12 cellular contexts compared by ENCODE assay signal in the genomic region with DNA sequence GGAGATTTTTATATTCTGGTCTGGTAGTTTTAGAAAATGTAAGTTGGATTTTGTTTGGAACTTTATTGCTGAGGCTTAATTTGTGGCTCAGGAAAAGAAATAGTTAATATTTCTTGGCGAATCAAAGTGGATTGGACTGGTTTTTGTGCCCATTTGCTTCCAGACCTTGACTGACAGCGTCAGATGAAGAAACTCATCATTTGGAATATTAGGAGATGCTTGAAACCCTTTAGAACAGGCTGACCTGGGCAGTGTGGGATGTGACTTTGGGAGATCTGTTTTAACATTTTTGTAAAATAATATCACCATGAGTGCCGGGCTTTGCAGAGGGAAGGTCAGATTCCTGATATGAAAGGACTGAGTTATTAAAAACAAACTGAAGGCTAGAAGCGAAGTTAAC.
"Had no signal": no experiment of that assay in that cellular context is flagged by ENCODE, and none has a peak within 500 bp of the region (broad histone marks: within the 10 kb centered on the region; RNA-seq: fewer than 3 reads in every experiment).

No MANE protein-coding gene starts in this region.

- H3K4me3 Mint-ChIP-seq: activated naive CD4-positive, alpha-beta T cell treated with anti-CD3 and anti-CD28 coated beads for 36 hours; activated T-cell treated with anti-CD3 and anti-CD28 coated beads, Interleukin-2, amount 50 U/mL, for 4 hours; nephron progenitor cell had no signal

- DNase-seq: activated T-cell treated with anti-CD3 and anti-CD28 coated beads, Interleukin-2, amount 50 U/mL, for 4 hours; colonic mucosa; heart right ventricle; islet precursor cell; left ventricle myocardium inferior; mesenchymal stem cell; nephron progenitor cell; small intestine; SW 1271; transverse colon had no signal

- H3K4me3 ChIP-seq: colonic mucosa, heart right ventricle, left ventricle myocardium inferior, SJSA1, transverse colon had no signal

- H3K27me3 ChIP-seq: colonic mucosa, heart right ventricle, SJSA1, transverse colon had no signal

- ATAC-seq: heart right ventricle had no signal

- H3K9me3 Mint-ChIP-seq: activated naive CD4-positive, alpha-beta T cell treated with anti-CD3 and anti-CD28 coated beads for 36 hours; activated T-cell treated with anti-CD3 and anti-CD28 coated beads, Interleukin-2, amount 50 U/mL, for 4 hours; nephron progenitor cell had no signal

- H3K36me3 ChIP-seq: colonic mucosa had no signal

- H3K9me3 ChIP-seq: colonic mucosa, heart right ventricle, left ventricle myocardium inferior, SJSA1, transverse colon had no signal

- H3K27ac Mint-ChIP-seq: activated naive CD4-positive, alpha-beta T cell treated with anti-CD3 and anti-CD28 coated beads for 36 hours; nephron progenitor cell had no signal
